In the genomic region with DNA sequence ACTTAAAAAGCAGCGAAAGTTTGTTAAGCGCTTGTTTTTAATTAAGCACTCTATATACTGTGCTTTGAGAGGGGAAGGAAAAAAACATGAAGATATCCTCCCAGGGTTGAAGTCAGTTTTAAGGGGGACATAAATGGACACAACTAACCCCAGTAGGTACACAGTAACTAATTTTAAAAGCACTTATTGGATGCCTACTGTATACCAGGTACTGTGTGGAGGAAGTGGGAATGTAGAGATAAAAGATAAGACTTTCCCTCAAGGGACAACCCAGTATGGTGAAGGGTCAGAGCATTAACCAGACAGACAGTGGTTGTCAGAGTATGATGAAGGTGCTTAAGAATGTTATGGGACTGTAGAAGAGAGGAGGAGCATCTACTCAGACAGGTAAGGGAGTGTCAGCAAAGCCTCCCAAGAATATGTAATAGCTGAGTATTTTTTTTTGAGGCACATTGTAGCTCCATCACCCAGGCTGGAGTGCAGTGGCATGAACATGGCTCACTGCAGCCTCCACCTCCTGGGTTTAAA, we compare ENCODE assay signal across 8 cellular contexts. TPM values are rescaled to one million over a fixed set of nuclear protein-coding genes. Genes with fewer than 3 reads are reported as not detected.
DNase-seq lines count a peak whose midpoint lies in the region; ATAC-seq, FAIRE-seq and TF ChIP-seq lines count a peak whose summit lies in the region.

No MANE protein-coding gene starts in this region.

- in situ Hi-C loops in HepG2 (cut with HindIII; ENCODE audit: extremely low pct_ligation_motif_present, low pct_unique_long_range_greater_than_20kb) = no loop called here

- peak overlapping the region; percentile 99 for H3K27ac Mint-ChIP-seq in activated T-cell treated with anti-CD3 and anti-CD28 coated beads, Interleukin-2, amount 50 U/mL, for 24 hours
- H3K27ac Mint-ChIP-seq in astrocyte (ENCODE audit: unreplicated experiment) = peak overlapping the region; percentile 94

- H3K4me3 ChIP-seq in astrocyte (ENCODE audit: insufficient read depth, low read depth, low read length) = peak overlapping the region; percentile 91
- H3K4me3 ChIP-seq in HepG2 (replicated peaks in 1 of 3; ENCODE audit: insufficient read depth in 1 of 3, low read depth in 2 of 3, low read length in 3 of 3) = peak overlapping the region; percentile 67 to 88 (median 71)
- peak overlapping the region; percentile 64 for H3K4me3 ChIP-seq in thymus (ENCODE audit: low read length)

- H3K4me2 ChIP-seq in astrocyte (ENCODE audit: low read length) (peak overlapping the region; percentile 99), HepG2 (ENCODE audit: low read depth, low read length) (peak overlapping the region; percentile 99)

- TF ChIP-seq POLR2A in HepG2 (IDR thresholded peaks at IDR 0.05; ENCODE audit: insufficient read depth in 1 of 2, low read depth in 2 of 2, low read length in 2 of 2) = no peak

- WGBS in HepG2 (ENCODE audit: low lambda C conversion rate) = 4% methylated on average over 2 of the region's 2 CpGs
- 14% methylated on average over 2 of the region's 2 CpGs for WGBS in thymus

- H2AFZ ChIP-seq in astrocyte (ENCODE audit: low read depth, low read length) (no peak overlapping the region), HepG2 (ENCODE audit: low read length) (no peak overlapping the region)

- no peak for ATAC-seq in HepG2
- ATAC-seq in HG03280 (IDR thresholded peaks at IDR 0.05; ENCODE audit: unreplicated experiment) = no peak

- H3K9ac ChIP-seq in astrocyte (ENCODE audit: low read length) = peak overlapping the region; percentile 95
- peak overlapping the region; percentile 88 for H3K9ac ChIP-seq in HepG2 (ENCODE audit: insufficient read depth, low read depth, low read length)

- peaks cover 3% of the 10 kb centered on the region for H3K36me3 ChIP-seq in astrocyte (ENCODE audit: insufficient read depth, low read length)
- H3K36me3 ChIP-seq in HepG2 (replicated peaks in 1 of 2; ENCODE audit: control insufficient read depth in 1 of 2, insufficient read depth in 2 of 2, low read length in 2 of 2) = peaks cover 4 to 12% of the 10 kb centered on the region in 2 experiments
- H3K36me3 ChIP-seq in thymus (ENCODE audit: control insufficient read depth, insufficient read depth) = peaks cover 4% of the 10 kb centered on the region

- H3K4me1 Mint-ChIP-seq in activated T-cell treated with anti-CD3 and anti-CD28 coated beads, Interleukin-2, amount 50 U/mL, for 24 hours (ENCODE audit: low read depth) = peaks cover 77% of the 10 kb centered on the region
- H3K4me1 Mint-ChIP-seq in astrocyte (ENCODE audit: low read depth, unreplicated experiment) = peaks cover 20% of the 10 kb centered on the region

- H3K9me3 ChIP-seq in astrocyte (ENCODE audit: insufficient read depth, low read depth, low read length) (no peaks in the 10 kb centered on the region), HepG2 (ENCODE audit: low read length) (no peaks in the 10 kb centered on the region), thymus (ENCODE audit: control insufficient read depth) (no peaks in the 10 kb centered on the region)

- H3K79me2 ChIP-seq in astrocyte (ENCODE audit: insufficient read depth, low read length) (peaks cover 56% of the 10 kb centered on the region), HepG2 (ENCODE audit: insufficient read depth, low read length) (peaks cover 53% of the 10 kb centered on the region)

- H4K20me1 ChIP-seq in astrocyte (ENCODE audit: insufficient read depth, low read length) (peaks cover 48% of the 10 kb centered on the region), HepG2 (ENCODE audit: insufficient read depth, low read length) (peaks cover 23% of the 10 kb centered on the region)

- BruUV-seq in HepG2 (replicated peaks; lab: Mats Ljungman, UMichigan) = no TSS peak

- no peaks in the 10 kb centered on the region for H3K27me3 Mint-ChIP-seq in activated T-cell treated with anti-CD3 and anti-CD28 coated beads, Interleukin-2, amount 50 U/mL, for 24 hours
- no peaks in the 10 kb centered on the region for H3K27me3 Mint-ChIP-seq in astrocyte (ENCODE audit: low read depth, unreplicated experiment)

- no peaks in the 10 kb centered on the region for H3K9me3 Mint-ChIP-seq in activated T-cell treated with anti-CD3 and anti-CD28 coated beads, Interleukin-2, amount 50 U/mL, for 24 hours
- no peaks in the 10 kb centered on the region for H3K9me3 Mint-ChIP-seq in astrocyte (ENCODE audit: unreplicated experiment)

- CTCF ChIA-PET in HepG2 (lab: Yijun Ruan, JAX; ENCODE audit: low intra/inter-chr PET ratio, low total read pairs) = no interaction called here

- POLR2A ChIA-PET in HepG2 (lab: Yijun Ruan, JAX) = no interaction called here

- no peak for FAIRE-seq in astrocyte (lab: Jason Lieb, UNC)
- FAIRE-seq in HepG2 (lab: Jason Lieb, UNC) = no peak
- no peak for FAIRE-seq in HTR-8/SVneo (lab: Jason Lieb, UNC)

- DNase-seq in activated T-cell treated with anti-CD3 and anti-CD28 coated beads, Interleukin-2, amount 50 U/mL, for 24 hours = no peak
- no peak for DNase-seq in activated T-cell treated with anti-CD3 and anti-CD28 coated beads, Interleukin-2, amount 50 U/mL, for 1 hour
- DNase-seq in astrocyte (ENCODE audit: low read depth) (no peak), HepG2 (ENCODE audit: low spot score) (no peak), HTR-8/SVneo (ENCODE audit: insufficient read length, low spot score) (no peak), NCI-H187 treated with DMSO at 0.1 percent for 48 hours (lab: John Stamatoyannopoulos, UW) (no peak)

- peak overlapping the region; percentile 97 for H3K4me3 Mint-ChIP-seq in activated T-cell treated with anti-CD3 and anti-CD28 coated beads, Interleukin-2, amount 50 U/mL, for 24 hours
- H3K4me3 Mint-ChIP-seq in astrocyte (ENCODE audit: unreplicated experiment) = peak overlapping the region; percentile 99

- H3K27me3 ChIP-seq in astrocyte (ENCODE audit: insufficient read depth, low read length) (no peaks in the 10 kb centered on the region), HepG2 (ENCODE audit: control insufficient read depth in 1 of 2, insufficient read depth in 2 of 2, low read length in 2 of 2) (no peaks in the 10 kb centered on the region; a peak in 1 of 5 replicates), thymus (ENCODE audit: control insufficient read depth, insufficient read depth) (no peaks in the 10 kb centered on the region)

- H3K36me3 Mint-ChIP-seq in activated T-cell treated with anti-CD3 and anti-CD28 coated beads, Interleukin-2, amount 50 U/mL, for 24 hours (ENCODE audit: low read depth) = peaks cover 59% of the 10 kb centered on the region
- H3K36me3 Mint-ChIP-seq in astrocyte (ENCODE audit: low read depth, unreplicated experiment) = no peaks in the 10 kb centered on the region

- TF ChIP-seq CTCF in astrocyte (IDR thresholded peaks at IDR 0.05; ENCODE audit: insufficient read depth, low read depth, low read length) (no peak), HepG2 (CRISPR knock-in tag; IDR thresholded peaks at IDR 0.05) (no peak)

- H3K27ac ChIP-seq in astrocyte (ENCODE audit: low read depth, low read length) = peak overlapping the region; percentile 96
- peak overlapping the region; percentile 80 for H3K27ac ChIP-seq in HepG2 (ENCODE audit: extremely low read length, insufficient read depth, low read length)
- H3K27ac ChIP-seq in thymus (ENCODE audit: low read depth) = no peak overlapping the region

- H3K4me1 ChIP-seq in astrocyte (ENCODE audit: insufficient read depth, low read length) = peaks cover 16% of the 10 kb centered on the region
- H3K4me1 ChIP-seq in HepG2 (ENCODE audit: insufficient read depth, low read length) = peaks cover 50% of the 10 kb centered on the region
- H3K4me1 ChIP-seq in thymus (ENCODE audit: control insufficient read depth, insufficient read depth, low read length) = peaks cover 23% of the 10 kb centered on the region

- no peak for TF ChIP-seq EP300 in HepG2 (IDR thresholded peaks at IDR 0.05; ENCODE audit: low read depth in 2 of 2, low read length in 2 of 2)
- TF ChIP-seq EP300 in HepG2 (CRISPR knock-in tag; IDR thresholded peaks at IDR 0.05; ENCODE audit: borderline replicate concordance) = no peak

- intact Hi-C loops in HepG2 (cut with micrococcal nuclease; ENCODE audit: unreplicated experiment) = no loop called here

- no peak for TF ChIP-seq RAD21 in HepG2 (CRISPR knock-in tag; IDR thresholded peaks at IDR 0.05)

RNA-seq across cellular contexts. Expression of gene ABCF1, which starts 0.9 kb away (rescaled TPM):
- total RNA-seq in astrocyte (58.1 and 60.3 TPM in 2 replicates), HepG2 (2016; rRNA removed; fragmentation: Illumina TruSeq; extraction: Trizol) (98.9 and 104 TPM in 2 replicates)
- 8.1 and 8.9 TPM in 2 replicates for total RNA-seq in HepG2 (2016; cell fraction: cytosol; rRNA removed; fragmentation: Illumina TruSeq; extraction: Trizol; ENCODE audit: low read depth)
- total RNA-seq in HepG2 (2016; cell fraction: insoluble cytoplasmic fraction; rRNA removed; fragmentation: Illumina TruSeq; extraction: Trizol) = 89.2 and 106 TPM in 2 replicates
- total RNA-seq in HepG2 (2016; cell fraction: membrane; rRNA removed; fragmentation: Illumina TruSeq; extraction: Trizol) = 23.0 and 27.5 TPM in 2 replicates
- 61.2 and 71.0 TPM in 2 replicates for total RNA-seq in HepG2 (2016; cell fraction: nucleus; rRNA removed; fragmentation: Illumina TruSeq; extraction: Trizol)
- polyA plus RNA-seq in HepG2 (2011; rRNA removed) (25.4 and 33.7 TPM in 2 replicates), thymus (23.5 TPM)
- 35.0 and 35.5 TPM in 2 replicates for polyA plus RNA-seq in HepG2 (2011; cell fraction: cytosol; rRNA removed)
- 75.1 and 116 TPM in 2 replicates for polyA plus RNA-seq in HepG2 (2011; cell fraction: nucleus; rRNA removed)
- polyA plus RNA-seq in HepG2 (2012) = 50.5 and 61.2 TPM in 2 replicates
- polyA plus RNA-seq in HepG2 (2016; cell fraction: cytosol; fragmentation: Illumina TruSeq; extraction: Trizol; ENCODE audit: low read depth) = 5.5 and 7.0 TPM in 2 replicates
- polyA plus RNA-seq in HepG2 (2016; cell fraction: insoluble cytoplasmic fraction; fragmentation: Illumina TruSeq; extraction: Trizol; ENCODE audit: low read depth) = 87.5 and 108 TPM in 2 replicates
- polyA plus RNA-seq in HepG2 (2016; cell fraction: membrane; fragmentation: Illumina TruSeq; extraction: Trizol; ENCODE audit: low read depth) = 13.4 and 16.7 TPM in 2 replicates
- polyA plus RNA-seq in HepG2 (2016; cell fraction: nucleus; fragmentation: Illumina TruSeq; extraction: Trizol; ENCODE audit: insufficient read depth, low read depth) = 107 and 118 TPM in 2 replicates
- 69.0 and 79.0 TPM in 2 replicates for polyA minus RNA-seq in HepG2 (2011; rRNA and poly(A)+ RNA removed; ENCODE audit: low replicate concordance)
- 37.8 and 41.4 TPM in 2 replicates for polyA minus RNA-seq in HepG2 (2011; cell fraction: cytosol; rRNA and poly(A)+ RNA removed)
- polyA minus RNA-seq in HepG2 (2011; cell fraction: nucleus; rRNA and poly(A)+ RNA removed) = 51.5 and 64.8 TPM in 2 replicates

RNA-seq across cellular contexts. Expression of gene PRR3, which starts 15.0 kb away (rescaled TPM):
- 11.0 and 13.0 TPM in 2 replicates for total RNA-seq in astrocyte
- total RNA-seq in HepG2 (2016; rRNA removed; fragmentation: Illumina TruSeq; extraction: Trizol) = 13.9 and 14.6 TPM in 2 replicates
- total RNA-seq in HepG2 (2016; cell fraction: cytosol; rRNA removed; fragmentation: Illumina TruSeq; extraction: Trizol; ENCODE audit: low read depth) = 6.5 and 6.6 TPM in 2 replicates
- 13.8 and 15.5 TPM in 2 replicates for total RNA-seq in HepG2 (2016; cell fraction: insoluble cytoplasmic fraction; rRNA removed; fragmentation: Illumina TruSeq; extraction: Trizol)
- total RNA-seq in HepG2 (2016; cell fraction: membrane; rRNA removed; fragmentation: Illumina TruSeq; extraction: Trizol) = 12.6 and 13.1 TPM in 2 replicates
- total RNA-seq in HepG2 (2016; cell fraction: nucleus; rRNA removed; fragmentation: Illumina TruSeq; extraction: Trizol) = 11.4 and 14.4 TPM in 2 replicates
- polyA plus RNA-seq in HepG2 (2011; rRNA removed) = 20.6 and 21.2 TPM in 2 replicates
- polyA plus RNA-seq in HepG2 (2011; cell fraction: cytosol; rRNA removed) = 14.8 and 17.1 TPM in 2 replicates
- 16.1 and 23.0 TPM in 2 replicates for polyA plus RNA-seq in HepG2 (2011; cell fraction: nucleus; rRNA removed)
- 12.5 and 15.6 TPM in 2 replicates for polyA plus RNA-seq in HepG2 (2012)
- polyA plus RNA-seq in HepG2 (2016; cell fraction: cytosol; fragmentation: Illumina TruSeq; extraction: Trizol; ENCODE audit: low read depth) = 5.9 and 6.1 TPM in 2 replicates
- 27.5 and 29.3 TPM in 2 replicates for polyA plus RNA-seq in HepG2 (2016; cell fraction: insoluble cytoplasmic fraction; fragmentation: Illumina TruSeq; extraction: Trizol; ENCODE audit: low read depth)
- 13.6 and 13.9 TPM in 2 replicates for polyA plus RNA-seq in HepG2 (2016; cell fraction: membrane; fragmentation: Illumina TruSeq; extraction: Trizol; ENCODE audit: low read depth)
- 25.4 and 26.7 TPM in 2 replicates for polyA plus RNA-seq in HepG2 (2016; cell fraction: nucleus; fragmentation: Illumina TruSeq; extraction: Trizol; ENCODE audit: insufficient read depth, low read depth)
- 34.9 and 73.8 TPM in 2 replicates for polyA minus RNA-seq in HepG2 (2011; rRNA and poly(A)+ RNA removed; ENCODE audit: low replicate concordance)
- polyA minus RNA-seq in HepG2 (2011; cell fraction: cytosol; rRNA and poly(A)+ RNA removed) = 4.9 and 5.8 TPM in 2 replicates
- polyA minus RNA-seq in HepG2 (2011; cell fraction: nucleus; rRNA and poly(A)+ RNA removed) = 20.6 and 27.1 TPM in 2 replicates
- polyA plus RNA-seq in thymus = 16.7 TPM

RNA-seq across cellular contexts. Expression of gene GNL1, which starts 15.9 kb away (rescaled TPM):
- total RNA-seq in astrocyte = 49.0 and 49.3 TPM in 2 replicates
- total RNA-seq in HepG2 (2016; rRNA removed; fragmentation: Illumina TruSeq; extraction: Trizol) = 54.8 and 55.6 TPM in 2 replicates
- 11.5 and 14.7 TPM in 2 replicates for total RNA-seq in HepG2 (2016; cell fraction: cytosol; rRNA removed; fragmentation: Illumina TruSeq; extraction: Trizol; ENCODE audit: low read depth)
- total RNA-seq in HepG2 (2016; cell fraction: insoluble cytoplasmic fraction; rRNA removed; fragmentation: Illumina TruSeq; extraction: Trizol) = 48.5 and 56.5 TPM in 2 replicates
- 23.9 and 27.8 TPM in 2 replicates for total RNA-seq in HepG2 (2016; cell fraction: membrane; rRNA removed; fragmentation: Illumina TruSeq; extraction: Trizol)
- total RNA-seq in HepG2 (2016; cell fraction: nucleus; rRNA removed; fragmentation: Illumina TruSeq; extraction: Trizol) = 27.7 and 34.5 TPM in 2 replicates
- 35.0 and 46.8 TPM in 2 replicates for polyA plus RNA-seq in HepG2 (2011; rRNA removed)
- 25.1 and 32.1 TPM in 2 replicates for polyA plus RNA-seq in HepG2 (2011; cell fraction: cytosol; rRNA removed)
- 40.6 and 54.9 TPM in 2 replicates for polyA plus RNA-seq in HepG2 (2011; cell fraction: nucleus; rRNA removed)
- polyA plus RNA-seq in HepG2 (2012) = 45.3 and 50.3 TPM in 2 replicates
- polyA plus RNA-seq in HepG2 (2016; cell fraction: cytosol; fragmentation: Illumina TruSeq; extraction: Trizol; ENCODE audit: low read depth) = 12.7 and 15.8 TPM in 2 replicates
- polyA plus RNA-seq in HepG2 (2016; cell fraction: insoluble cytoplasmic fraction; fragmentation: Illumina TruSeq; extraction: Trizol; ENCODE audit: low read depth) = 53.9 and 60.5 TPM in 2 replicates
- polyA plus RNA-seq in HepG2 (2016; cell fraction: membrane; fragmentation: Illumina TruSeq; extraction: Trizol; ENCODE audit: low read depth) = 19.5 and 25.2 TPM in 2 replicates
- 84.3 and 89.3 TPM in 2 replicates for polyA plus RNA-seq in HepG2 (2016; cell fraction: nucleus; fragmentation: Illumina TruSeq; extraction: Trizol; ENCODE audit: insufficient read depth, low read depth)
- polyA minus RNA-seq in HepG2 (2011; rRNA and poly(A)+ RNA removed; ENCODE audit: low replicate concordance) = 34.2 and 47.6 TPM in 2 replicates
- 22.4 and 23.5 TPM in 2 replicates for polyA minus RNA-seq in HepG2 (2011; cell fraction: cytosol; rRNA and poly(A)+ RNA removed)
- 22.4 and 27.0 TPM in 2 replicates for polyA minus RNA-seq in HepG2 (2011; cell fraction: nucleus; rRNA and poly(A)+ RNA removed)
- 78.8 TPM for polyA plus RNA-seq in thymus

RNA-seq across cellular contexts. Expression of gene PPP1R10, which starts 44.9 kb away (rescaled TPM):
- total RNA-seq in astrocyte (64.6 and 69.1 TPM in 2 replicates), HepG2 (2016; rRNA removed; fragmentation: Illumina TruSeq; extraction: Trizol) (19.5 and 38.4 TPM in 2 replicates)
- 5.1 and 5.4 TPM in 2 replicates for total RNA-seq in HepG2 (2016; cell fraction: cytosol; rRNA removed; fragmentation: Illumina TruSeq; extraction: Trizol; ENCODE audit: low read depth)
- 13.2 and 42.6 TPM in 2 replicates for total RNA-seq in HepG2 (2016; cell fraction: insoluble cytoplasmic fraction; rRNA removed; fragmentation: Illumina TruSeq; extraction: Trizol)
- total RNA-seq in HepG2 (2016; cell fraction: membrane; rRNA removed; fragmentation: Illumina TruSeq; extraction: Trizol) = 19.2 and 21.3 TPM in 2 replicates
- total RNA-seq in HepG2 (2016; cell fraction: nucleus; rRNA removed; fragmentation: Illumina TruSeq; extraction: Trizol) = 91.7 and 92.9 TPM in 2 replicates
- polyA plus RNA-seq in HepG2 (2011; rRNA removed) (24.2 and 26.3 TPM in 2 replicates), thymus (24.9 TPM)
- 7.9 and 8.8 TPM in 2 replicates for polyA plus RNA-seq in HepG2 (2011; cell fraction: cytosol; rRNA removed)
- polyA plus RNA-seq in HepG2 (2011; cell fraction: nucleus; rRNA removed) = 65.0 and 73.1 TPM in 2 replicates
- polyA plus RNA-seq in HepG2 (2012) = 21.8 and 27.4 TPM in 2 replicates
- 1.3 and 1.7 TPM in 2 replicates for polyA plus RNA-seq in HepG2 (2016; cell fraction: cytosol; fragmentation: Illumina TruSeq; extraction: Trizol; ENCODE audit: low read depth)
- 13.5 and 21.2 TPM in 2 replicates for polyA plus RNA-seq in HepG2 (2016; cell fraction: insoluble cytoplasmic fraction; fragmentation: Illumina TruSeq; extraction: Trizol; ENCODE audit: low read depth)
- 3.0 and 3.3 TPM in 2 replicates for polyA plus RNA-seq in HepG2 (2016; cell fraction: membrane; fragmentation: Illumina TruSeq; extraction: Trizol; ENCODE audit: low read depth)
- polyA plus RNA-seq in HepG2 (2016; cell fraction: nucleus; fragmentation: Illumina TruSeq; extraction: Trizol; ENCODE audit: insufficient read depth, low read depth) = 51.3 and 58.2 TPM in 2 replicates
- 75.0 and 146 TPM in 2 replicates for polyA minus RNA-seq in HepG2 (2011; rRNA and poly(A)+ RNA removed; ENCODE audit: low replicate concordance)
- 20.5 and 21.2 TPM in 2 replicates for polyA minus RNA-seq in HepG2 (2011; cell fraction: cytosol; rRNA and poly(A)+ RNA removed)
- 501 and 572 TPM in 2 replicates for polyA minus RNA-seq in HepG2 (2011; cell fraction: nucleus; rRNA and poly(A)+ RNA removed)

RNA-seq across cellular contexts. Expression of gene MRPS18B, which starts 45.5 kb away (rescaled TPM):
- total RNA-seq in astrocyte = 28.0 and 29.3 TPM in 2 replicates
- 125 and 143 TPM in 2 replicates for total RNA-seq in HepG2 (2016; rRNA removed; fragmentation: Illumina TruSeq; extraction: Trizol)
- total RNA-seq in HepG2 (2016; cell fraction: cytosol; rRNA removed; fragmentation: Illumina TruSeq; extraction: Trizol; ENCODE audit: low read depth) = 32.6 TPM in 2 replicates
- total RNA-seq in HepG2 (2016; cell fraction: insoluble cytoplasmic fraction; rRNA removed; fragmentation: Illumina TruSeq; extraction: Trizol) = 120 and 146 TPM in 2 replicates
- total RNA-seq in HepG2 (2016; cell fraction: membrane; rRNA removed; fragmentation: Illumina TruSeq; extraction: Trizol) = 53.3 and 56.2 TPM in 2 replicates
- total RNA-seq in HepG2 (2016; cell fraction: nucleus; rRNA removed; fragmentation: Illumina TruSeq; extraction: Trizol) = 38.3 and 39.9 TPM in 2 replicates
- polyA plus RNA-seq in HepG2 (2011; rRNA removed) = 120 and 131 TPM in 2 replicates
- polyA plus RNA-seq in HepG2 (2011; cell fraction: cytosol; rRNA removed) = 137 and 149 TPM in 2 replicates
- polyA plus RNA-seq in HepG2 (2011; cell fraction: nucleus; rRNA removed) = 25.6 and 35.8 TPM in 2 replicates
- 83.8 and 84.0 TPM in 2 replicates for polyA plus RNA-seq in HepG2 (2012)
- 28.1 and 28.2 TPM in 2 replicates for polyA plus RNA-seq in HepG2 (2016; cell fraction: cytosol; fragmentation: Illumina TruSeq; extraction: Trizol; ENCODE audit: low read depth)
- polyA plus RNA-seq in HepG2 (2016; cell fraction: insoluble cytoplasmic fraction; fragmentation: Illumina TruSeq; extraction: Trizol; ENCODE audit: low read depth) = 143 and 157 TPM in 2 replicates
- polyA plus RNA-seq in HepG2 (2016; cell fraction: membrane; fragmentation: Illumina TruSeq; extraction: Trizol; ENCODE audit: low read depth) = 41.0 and 43.8 TPM in 2 replicates
- 60.4 and 64.4 TPM in 2 replicates for polyA plus RNA-seq in HepG2 (2016; cell fraction: nucleus; fragmentation: Illumina TruSeq; extraction: Trizol; ENCODE audit: insufficient read depth, low read depth)
- 114 and 157 TPM in 2 replicates for polyA minus RNA-seq in HepG2 (2011; rRNA and poly(A)+ RNA removed; ENCODE audit: low replicate concordance)
- polyA minus RNA-seq in HepG2 (2011; cell fraction: cytosol; rRNA and poly(A)+ RNA removed) = 64.3 and 74.7 TPM in 2 replicates
- polyA minus RNA-seq in HepG2 (2011; cell fraction: nucleus; rRNA and poly(A)+ RNA removed) = 20.7 and 27.8 TPM in 2 replicates
- 48.9 TPM for polyA plus RNA-seq in thymus
